ENCODE assay signal across 3 cellular contexts in the genomic region with DNA sequence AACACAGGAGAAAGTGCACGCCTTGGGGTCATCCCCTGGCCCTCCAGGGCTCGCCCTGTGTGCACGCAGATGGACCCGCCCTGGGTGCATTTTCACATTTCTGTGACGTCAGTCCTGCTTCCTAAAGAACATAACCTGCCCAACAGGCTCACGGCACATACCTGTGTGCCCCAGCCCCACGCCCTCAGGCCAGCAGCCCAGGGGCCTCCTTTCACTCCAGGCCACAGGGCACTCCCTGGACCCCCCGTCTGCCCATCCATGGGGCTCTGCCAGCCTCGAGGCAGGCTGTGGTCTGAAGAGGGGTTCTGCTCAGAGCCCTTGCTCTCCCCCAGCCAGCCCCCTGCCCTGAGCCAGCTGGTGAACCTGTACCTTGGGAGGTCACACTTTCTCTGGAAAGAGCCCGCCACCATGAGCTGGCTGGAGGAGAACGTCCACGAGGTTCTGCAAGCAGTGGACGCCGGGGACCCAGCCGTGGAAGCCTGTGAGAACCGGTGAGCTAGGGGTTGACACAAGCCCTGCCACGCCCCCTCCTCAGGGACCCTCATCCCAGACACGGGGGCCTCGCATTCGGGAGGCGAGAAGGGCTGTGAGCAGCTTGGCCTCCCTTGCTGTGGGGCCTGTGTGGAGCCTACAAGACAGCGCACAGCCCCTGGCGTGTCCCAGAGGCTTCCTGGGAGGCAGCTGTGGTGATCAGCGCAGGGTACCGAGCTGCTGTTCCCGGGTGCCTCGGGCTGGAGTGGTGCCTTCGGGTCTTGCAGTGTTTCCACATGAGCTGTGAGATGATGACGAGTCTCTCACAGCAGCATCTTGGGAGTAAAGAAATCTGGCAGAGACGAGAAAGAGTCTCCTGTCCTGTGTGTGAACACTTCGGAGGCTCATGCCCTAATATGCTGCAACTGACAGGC.
A peak's percentile ranks its signal among the peaks of the same experiment; 100 is the strongest.
TF ChIP-seq lines count a peak whose summit lies in the region.

No MANE protein-coding gene starts in this region.

TF ChIP-seq in GM12878, 131 proteins besides CTCF, POLR2A, EP300 and RAD21:
- TF ChIP-seq PAX5 (IDR thresholded peaks at IDR 0.05; ENCODE audit: borderline replicate concordance, low read depth, low read length), result no peak
- no peak for TF ChIP-seq SMAD5 (IDR thresholded peaks at IDR 0.05; ENCODE audit: low read depth)
TF ChIP-seq in GM12878: peak in this region for 0.

TF ChIP-seq in HepG2, 621 proteins besides CTCF, POLR2A, EP300 and RAD21:
- TF ChIP-seq PITX1 (CRISPR knock-in tag; IDR thresholded peaks at IDR 0.05), result no peak
- TF ChIP-seq IRF2 (CRISPR knock-in tag; IDR thresholded peaks at IDR 0.05), result no peak
- TF ChIP-seq AKAP8 (CRISPR knock-in tag; IDR thresholded peaks at IDR 0.05), result peak; percentile 75; the same call in 1 of the 2 replicates
- peak; percentile 93 for TF ChIP-seq AGO2 (optimal IDR thresholded peaks at IDR 0.05; ENCODE audit: low read depth, low read length)
- TF ChIP-seq, protein P1, sequence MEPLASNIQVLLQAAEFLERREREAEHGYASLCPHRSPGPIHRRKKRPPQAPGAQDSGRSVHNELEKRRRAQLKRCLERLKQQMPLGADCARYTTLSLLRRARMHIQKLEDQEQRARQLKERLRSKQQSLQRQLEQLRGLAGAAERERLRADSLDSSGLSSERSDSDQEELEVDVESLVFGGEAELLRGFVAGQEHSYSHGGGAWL (CRISPR knock-in tag; IDR thresholded peaks at IDR 0.05), result no peak
- TF ChIP-seq, protein P2, sequence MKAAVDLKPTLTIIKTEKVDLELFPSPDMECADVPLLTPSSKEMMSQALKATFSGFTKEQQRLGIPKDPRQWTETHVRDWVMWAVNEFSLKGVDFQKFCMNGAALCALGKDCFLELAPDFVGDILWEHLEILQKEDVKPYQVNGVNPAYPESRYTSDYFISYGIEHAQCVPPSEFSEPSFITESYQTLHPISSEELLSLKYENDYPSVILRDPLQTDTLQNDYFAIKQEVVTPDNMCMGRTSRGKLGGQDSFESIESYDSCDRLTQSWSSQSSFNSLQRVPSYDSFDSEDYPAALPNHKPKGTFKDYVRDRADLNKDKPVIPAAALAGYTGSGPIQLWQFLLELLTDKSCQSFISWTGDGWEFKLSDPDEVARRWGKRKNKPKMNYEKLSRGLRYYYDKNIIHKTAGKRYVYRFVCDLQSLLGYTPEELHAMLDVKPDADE (CRISPR knock-in tag; IDR thresholded peaks at IDR 0.05), result no peak

TF ChIP-seq in HEK293T, 16 proteins besides CTCF, POLR2A, EP300 and RAD21:
- no peak for TF ChIP-seq ARNT (IDR thresholded peaks at IDR 0.05)
- TF ChIP-seq ELF4 (IDR thresholded peaks at IDR 0.05), result no peak
- TF ChIP-seq CTBP1 (IDR thresholded peaks at IDR 0.05; ENCODE audit: borderline replicate concordance), result no peak
- TF ChIP-seq LEF1 (IDR thresholded peaks at IDR 0.05; ENCODE audit: borderline replicate concordance), result no peak
- no peak for TF ChIP-seq FOXA1 (IDR thresholded peaks at IDR 0.05)
- no peak for TF ChIP-seq BHLHE40 (IDR thresholded peaks at IDR 0.05; ENCODE audit: borderline replicate concordance)
- no peak for TF ChIP-seq TARDBP (IDR thresholded peaks at IDR 0.05)
- no peak for TF ChIP-seq SP1 (IDR thresholded peaks at IDR 0.05)
- TF ChIP-seq NFRKB (IDR thresholded peaks at IDR 0.05), result no peak
- TF ChIP-seq L3MBTL2 (conservative IDR thresholded peaks at IDR 0.05), result no peak
- TF ChIP-seq PKNOX1 (IDR thresholded peaks at IDR 0.05), result no peak
- no peak for TF ChIP-seq FOXK2 (IDR thresholded peaks at IDR 0.05)
- no peak for TF ChIP-seq FOXM1 (IDR thresholded peaks at IDR 0.05; ENCODE audit: borderline replicate concordance)
- TF ChIP-seq SUZ12 (IDR thresholded peaks at IDR 0.05), result no peak
- TF ChIP-seq ZNF384 (IDR thresholded peaks at IDR 0.05), result no peak
- no peak for TF ChIP-seq HDGF (IDR thresholded peaks at IDR 0.05; ENCODE audit: borderline replicate concordance)
